ENCODE assay signal across 1 cellular context in the genomic region with DNA sequence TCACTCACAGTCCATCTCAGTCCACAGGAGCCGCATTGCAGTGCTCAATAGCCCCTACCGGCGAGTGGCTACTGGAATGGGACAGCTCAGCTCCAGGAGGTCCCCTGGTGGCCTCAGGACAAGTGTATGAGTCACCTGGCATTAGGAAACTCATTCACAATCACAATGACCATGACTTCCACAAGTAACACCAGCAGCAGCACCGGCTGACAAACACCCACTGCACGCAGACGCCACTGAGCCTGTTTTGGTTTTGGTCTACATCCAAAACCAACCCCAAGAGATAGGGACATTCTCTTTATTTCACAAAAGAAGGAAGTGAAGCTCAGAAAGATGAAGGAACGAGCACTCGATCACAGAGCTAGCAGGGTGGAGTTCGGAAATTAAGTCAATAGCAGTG.
TF ChIP-seq lines count a peak whose summit lies in the region.

No MANE protein-coding gene starts in this region.

TF ChIP-seq in GM12878, 131 proteins besides CTCF, POLR2A, EP300 and RAD21:
- TF ChIP-seq RBBP5 (conservative IDR thresholded peaks at IDR 0.05): no peak
- peak; percentile 70 for TF ChIP-seq IKZF1 (conservative IDR thresholded peaks at IDR 0.05)
- TF ChIP-seq FOS (IDR thresholded peaks at IDR 0.05; ENCODE audit: borderline replicate concordance, extremely low read depth, insufficient read length): no peak
- TF ChIP-seq CBX5 (IDR thresholded peaks at IDR 0.05; ENCODE audit: low read depth): no peak
- peak; percentile 19; the same call in 1 of the 2 replicates for TF ChIP-seq BCL11A (IDR thresholded peaks at IDR 0.05; ENCODE audit: low read depth, low read length)
- no peak for TF ChIP-seq CREM (IDR thresholded peaks at IDR 0.05; ENCODE audit: low read depth)
- TF ChIP-seq, protein P1, sequence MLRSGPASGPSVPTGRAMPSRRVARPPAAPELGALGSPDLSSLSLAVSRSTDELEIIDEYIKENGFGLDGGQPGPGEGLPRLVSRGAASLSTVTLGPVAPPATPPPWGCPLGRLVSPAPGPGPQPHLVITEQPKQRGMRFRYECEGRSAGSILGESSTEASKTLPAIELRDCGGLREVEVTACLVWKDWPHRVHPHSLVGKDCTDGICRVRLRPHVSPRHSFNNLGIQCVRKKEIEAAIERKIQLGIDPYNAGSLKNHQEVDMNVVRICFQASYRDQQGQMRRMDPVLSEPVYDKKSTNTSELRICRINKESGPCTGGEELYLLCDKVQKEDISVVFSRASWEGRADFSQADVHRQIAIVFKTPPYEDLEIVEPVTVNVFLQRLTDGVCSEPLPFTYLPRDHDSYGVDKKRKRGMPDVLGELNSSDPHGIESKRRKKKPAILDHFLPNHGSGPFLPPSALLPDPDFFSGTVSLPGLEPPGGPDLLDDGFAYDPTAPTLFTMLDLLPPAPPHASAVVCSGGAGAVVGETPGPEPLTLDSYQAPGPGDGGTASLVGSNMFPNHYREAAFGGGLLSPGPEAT (IDR thresholded peaks at IDR 0.05; ENCODE audit: low read depth): peak; percentile 38; the same call in 1 of the 2 replicates
- no peak for TF ChIP-seq CREB1 (IDR thresholded peaks at IDR 0.05; ENCODE audit: low read depth)
- TF ChIP-seq MTA2 (IDR thresholded peaks at IDR 0.05; ENCODE audit: low read depth): peak; percentile 35; the same call in 1 of the 2 replicates
- 0 out of 2 replicates have a peak, but pooled peaks have one; percentile 38 for TF ChIP-seq PAX5 (IDR thresholded peaks at IDR 0.05; ENCODE audit: borderline replicate concordance, low read depth, low read length)
- no peak for TF ChIP-seq HDAC6 (IDR thresholded peaks at IDR 0.05; ENCODE audit: unreplicated experiment)
- no peak for TF ChIP-seq ZNF24 (IDR thresholded peaks at IDR 0.05)
- 0 out of 2 replicates have a peak, but pooled peaks have one; percentile 16 for TF ChIP-seq IRF4 (IDR thresholded peaks at IDR 0.05; ENCODE audit: low read depth, low read length)
- no peak for TF ChIP-seq RAD51 (IDR thresholded peaks at IDR 0.05)
- TF ChIP-seq ZNF274 (IDR thresholded peaks at IDR 0.05; ENCODE audit: insufficient read depth, insufficient read length): no peak
- peak in 1 of 2 experiments; percentile 43; a peak in 1 of 4 replicates for TF ChIP-seq BHLHE40 (IDR thresholded peaks at IDR 0.05; ENCODE audit: borderline replicate concordance in 1 of 2, low read depth in 2 of 2, low read length in 1 of 2)
- no peak for TF ChIP-seq SMAD1 (IDR thresholded peaks at IDR 0.05; ENCODE audit: low read depth, partially characterized antibody)
- TF ChIP-seq, protein P2, sequence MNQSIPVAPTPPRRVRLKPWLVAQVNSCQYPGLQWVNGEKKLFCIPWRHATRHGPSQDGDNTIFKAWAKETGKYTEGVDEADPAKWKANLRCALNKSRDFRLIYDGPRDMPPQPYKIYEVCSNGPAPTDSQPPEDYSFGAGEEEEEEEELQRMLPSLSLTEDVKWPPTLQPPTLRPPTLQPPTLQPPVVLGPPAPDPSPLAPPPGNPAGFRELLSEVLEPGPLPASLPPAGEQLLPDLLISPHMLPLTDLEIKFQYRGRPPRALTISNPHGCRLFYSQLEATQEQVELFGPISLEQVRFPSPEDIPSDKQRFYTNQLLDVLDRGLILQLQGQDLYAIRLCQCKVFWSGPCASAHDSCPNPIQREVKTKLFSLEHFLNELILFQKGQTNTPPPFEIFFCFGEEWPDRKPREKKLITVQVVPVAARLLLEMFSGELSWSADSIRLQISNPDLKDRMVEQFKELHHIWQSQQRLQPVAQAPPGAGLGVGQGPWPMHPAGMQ (IDR thresholded peaks at IDR 0.05; ENCODE audit: borderline replicate concordance): no peak
- TF ChIP-seq IKZF2 (IDR thresholded peaks at IDR 0.05): peak; percentile 64 to 71; a peak in 3 of 4 replicates
- TF ChIP-seq TCF12 (IDR thresholded peaks at IDR 0.05; ENCODE audit: low read depth, low read length): no peak
- TF ChIP-seq, protein P3, sequence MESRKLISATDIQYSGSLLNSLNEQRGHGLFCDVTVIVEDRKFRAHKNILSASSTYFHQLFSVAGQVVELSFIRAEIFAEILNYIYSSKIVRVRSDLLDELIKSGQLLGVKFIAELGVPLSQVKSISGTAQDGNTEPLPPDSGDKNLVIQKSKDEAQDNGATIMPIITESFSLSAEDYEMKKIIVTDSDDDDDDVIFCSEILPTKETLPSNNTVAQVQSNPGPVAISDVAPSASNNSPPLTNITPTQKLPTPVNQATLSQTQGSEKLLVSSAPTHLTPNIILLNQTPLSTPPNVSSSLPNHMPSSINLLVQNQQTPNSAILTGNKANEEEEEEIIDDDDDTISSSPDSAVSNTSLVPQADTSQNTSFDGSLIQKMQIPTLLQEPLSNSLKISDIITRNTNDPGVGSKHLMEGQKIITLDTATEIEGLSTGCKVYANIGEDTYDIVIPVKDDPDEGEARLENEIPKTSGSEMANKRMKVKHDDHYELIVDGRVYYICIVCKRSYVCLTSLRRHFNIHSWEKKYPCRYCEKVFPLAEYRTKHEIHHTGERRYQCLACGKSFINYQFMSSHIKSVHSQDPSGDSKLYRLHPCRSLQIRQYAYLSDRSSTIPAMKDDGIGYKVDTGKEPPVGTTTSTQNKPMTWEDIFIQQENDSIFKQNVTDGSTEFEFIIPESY (IDR thresholded peaks at IDR 0.05): no peak
- TF ChIP-seq ATF7 (IDR thresholded peaks at IDR 0.05; ENCODE audit: low read depth): 0 out of 2 replicates have a peak, but pooled peaks have one; percentile 32
- no peak for TF ChIP-seq SMAD5 (IDR thresholded peaks at IDR 0.05; ENCODE audit: low read depth)
- TF ChIP-seq, protein P4, sequence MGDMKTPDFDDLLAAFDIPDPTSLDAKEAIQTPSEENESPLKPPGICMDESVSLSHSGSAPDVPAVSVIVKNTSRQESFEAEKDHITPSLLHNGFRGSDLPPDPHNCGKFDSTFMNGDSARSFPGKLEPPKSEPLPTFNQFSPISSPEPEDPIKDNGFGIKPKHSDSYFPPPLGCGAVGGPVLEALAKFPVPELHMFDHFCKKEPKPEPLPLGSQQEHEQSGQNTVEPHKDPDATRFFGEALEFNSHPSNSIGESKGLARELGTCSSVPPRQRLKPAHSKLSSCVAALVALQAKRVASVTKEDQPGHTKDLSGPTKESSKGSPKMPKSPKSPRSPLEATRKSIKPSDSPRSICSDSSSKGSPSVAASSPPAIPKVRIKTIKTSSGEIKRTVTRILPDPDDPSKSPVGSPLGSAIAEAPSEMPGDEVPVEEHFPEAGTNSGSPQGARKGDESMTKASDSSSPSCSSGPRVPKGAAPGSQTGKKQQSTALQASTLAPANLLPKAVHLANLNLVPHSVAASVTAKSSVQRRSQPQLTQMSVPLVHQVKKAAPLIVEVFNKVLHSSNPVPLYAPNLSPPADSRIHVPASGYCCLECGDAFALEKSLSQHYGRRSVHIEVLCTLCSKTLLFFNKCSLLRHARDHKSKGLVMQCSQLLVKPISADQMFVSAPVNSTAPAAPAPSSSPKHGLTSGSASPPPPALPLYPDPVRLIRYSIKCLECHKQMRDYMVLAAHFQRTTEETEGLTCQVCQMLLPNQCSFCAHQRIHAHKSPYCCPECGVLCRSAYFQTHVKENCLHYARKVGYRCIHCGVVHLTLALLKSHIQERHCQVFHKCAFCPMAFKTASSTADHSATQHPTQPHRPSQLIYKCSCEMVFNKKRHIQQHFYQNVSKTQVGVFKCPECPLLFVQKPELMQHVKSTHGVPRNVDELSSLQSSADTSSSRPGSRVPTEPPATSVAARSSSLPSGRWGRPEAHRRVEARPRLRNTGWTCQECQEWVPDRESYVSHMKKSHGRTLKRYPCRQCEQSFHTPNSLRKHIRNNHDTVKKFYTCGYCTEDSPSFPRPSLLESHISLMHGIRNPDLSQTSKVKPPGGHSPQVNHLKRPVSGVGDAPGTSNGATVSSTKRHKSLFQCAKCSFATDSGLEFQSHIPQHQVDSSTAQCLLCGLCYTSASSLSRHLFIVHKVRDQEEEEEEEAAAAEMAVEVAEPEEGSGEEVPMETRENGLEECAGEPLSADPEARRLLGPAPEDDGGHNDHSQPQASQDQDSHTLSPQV (IDR thresholded peaks at IDR 0.05): no peak
- TF ChIP-seq POLR2AphosphoS2 (IDR thresholded peaks at IDR 0.05; ENCODE audit: low read depth, low read length): no peak
- no peak for TF ChIP-seq JUND (IDR thresholded peaks at IDR 0.05; ENCODE audit: low read depth, low read length)
- TF ChIP-seq SPI1 (IDR thresholded peaks at IDR 0.05; ENCODE audit: borderline replicate concordance, insufficient read depth, low read depth, low read length): peak; percentile 88
- TF ChIP-seq GATAD2B (conservative IDR thresholded peaks at IDR 0.05; ENCODE audit: low read depth): peak; percentile 58
- peak; percentile 40; the same call in 1 of the 2 replicates for TF ChIP-seq NR2F1 (conservative IDR thresholded peaks at IDR 0.05)
- TF ChIP-seq RUNX3 (IDR thresholded peaks at IDR 0.05; ENCODE audit: low read length): peak; percentile 39; the same call in 1 of the 2 replicates
- TF ChIP-seq SRF (IDR thresholded peaks at IDR 0.05; ENCODE audit: low read depth in 2 of 2, low read length in 2 of 2): no peak
- peak; percentile 71 for TF ChIP-seq MEF2B (IDR thresholded peaks at IDR 0.05; ENCODE audit: partially characterized antibody, poor library complexity, severe bottlenecking)
